ENCODE assay signal across 8 cellular contexts in the genomic region with DNA sequence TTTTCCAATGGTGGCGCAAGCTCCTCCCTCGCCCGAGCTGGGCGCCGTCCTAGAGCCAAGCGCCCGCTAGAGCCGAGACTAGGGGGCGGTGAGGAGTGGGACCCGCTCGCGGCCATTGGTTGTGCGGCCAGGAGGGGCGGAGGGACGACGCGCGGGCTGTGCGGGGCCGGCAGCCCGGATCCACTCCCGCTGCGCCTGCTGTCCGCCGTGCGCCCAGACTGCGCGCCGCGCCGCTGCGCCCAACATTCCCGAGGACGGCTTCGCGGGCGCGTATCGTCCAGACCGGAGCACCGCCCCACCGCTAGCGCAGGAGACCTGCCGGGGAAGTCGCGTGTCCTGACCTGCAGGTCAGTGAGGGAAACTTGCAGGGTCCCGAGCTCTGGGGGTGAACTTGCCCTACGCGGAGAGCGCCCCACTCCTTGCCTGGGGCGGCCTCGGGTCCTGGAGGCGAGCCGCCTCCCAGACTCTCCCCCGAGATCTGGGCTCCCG. TPM values are rescaled to one million over a fixed set of nuclear protein-coding genes. Genes with fewer than 3 reads are reported as not detected.
DNase-seq lines count a peak whose midpoint lies in the region; ATAC-seq and TF ChIP-seq lines count a peak whose summit lies in the region.
"Had no signal": no experiment of that assay in that cellular context is flagged by ENCODE, and none has a peak within 500 bp of the region (broad histone marks: within the 10 kb centered on the region; RNA-seq: fewer than 3 reads in every experiment).

Gene SERTM1, plus strand, starts transcription at position 183 of the 489 bp plus-strand sequence. CDS start 21,059 bp downstream, outside the sequence.

- H3K27ac ChIP-seq in subcutaneous abdominal adipose tissue (ENCODE audit: low read depth, low read length), result no peak within 1 kb of the TSS
- H3K27ac ChIP-seq: epithelial cell of prostate had no signal

- peaks cover 7% of the 10 kb centered on the region for H3K4me1 Mint-ChIP-seq in WTC11
- H3K4me1 Mint-ChIP-seq in activated CD4-positive, alpha-beta T cell treated with anti-CD3 and anti-CD28 coated beads for 36 hours, result peaks cover 4% of the 10 kb centered on the region

- H3K27me3 ChIP-seq in MG63, result peaks cover 30% of the 10 kb centered on the region
- peaks cover 7 to 24% (median 20%) of the 10 kb centered on the region in 5 donors for H3K27me3 ChIP-seq in subcutaneous abdominal adipose tissue (ENCODE audit: control insufficient read depth in 5 of 5, insufficient read depth in 4 of 5, low read length in 5 of 5)

- H3K9ac ChIP-seq in subcutaneous abdominal adipose tissue (ENCODE audit: low read length in 5 of 5), result no peak within 1 kb of the TSS

- H3K9me3 ChIP-seq in MG63 (no peaks in the 10 kb centered on the region), iPS-18c (ENCODE audit: control insufficient read depth, insufficient read depth, low read length) (no peaks in the 10 kb centered on the region), subcutaneous abdominal adipose tissue (ENCODE audit: control insufficient read depth in 5 of 5, low read length in 5 of 5) (no peaks in the 10 kb centered on the region)

- H3K36me3 ChIP-seq in MG63 (no peaks in the 10 kb centered on the region), subcutaneous abdominal adipose tissue (ENCODE audit: control insufficient read depth in 5 of 5, insufficient read depth in 5 of 5, low read length in 5 of 5) (no peaks in the 10 kb centered on the region)

- no peak within 1 kb of the TSS for H3K27ac Mint-ChIP-seq in WTC11
- H3K27ac Mint-ChIP-seq in activated CD4-positive, alpha-beta T cell treated with anti-CD3 and anti-CD28 coated beads for 36 hours, result no peak within 1 kb of the TSS

- CTCF ChIA-PET in WTC11 (lab: Charles Lee), result interaction anchor here (0.9 kb wide), 1 partner anchor 142 kb away, joined by 4 read pairs; no protein-coding TSS in a partner anchor
- CTCF ChIA-PET in activated CD4-positive, alpha-beta T cell treated with anti-CD3 and anti-CD28 coated beads for 36 hours (lab: Charles Lee), result interaction anchor here (0.7 kb wide), 1 partner anchor 103 kb away, joined by 3 read pairs; no protein-coding TSS in a partner anchor

- DNase-seq in MG63, result peak; percentile 42
- DNase-seq in WTC11 (ENCODE audit: low spot score), result peak; percentile 82
- no peak for DNase-seq in RPMI8226
- DNase-seq in activated CD4-positive, alpha-beta T cell treated with anti-CD3 and anti-CD28 coated beads for 36 hours, result no peak

- H3K27me3 Mint-ChIP-seq in WTC11 (ENCODE audit: low read depth), result peaks cover 67% of the 10 kb centered on the region
- peaks cover 40% of the 10 kb centered on the region for H3K27me3 Mint-ChIP-seq in activated CD4-positive, alpha-beta T cell treated with anti-CD3 and anti-CD28 coated beads for 36 hours

- intact Hi-C loops in activated CD4-positive, alpha-beta T cell treated with anti-CD3 and anti-CD28 coated beads for 36 hours (cut with DNase I, micrococcal nuclease), result no loop called here

- TF ChIP-seq CTCF in WTC11 (IDR thresholded peaks at IDR 0.05), result no peak

- peak; percentile 98 for ATAC-seq in WTC11
- no peak for ATAC-seq in HG02884 (IDR thresholded peaks at IDR 0.05; ENCODE audit: unreplicated experiment)
- no peak for ATAC-seq in activated CD4-positive, alpha-beta T cell treated with anti-CD3 and anti-CD28 coated beads for 36 hours

- H3K4me3 ChIP-seq in MG63 (peak within 1 kb of the TSS; percentile 21), iPS-18c (ENCODE audit: insufficient read depth, low read depth, low read length) (peak within 1 kb of the TSS; percentile 58), subcutaneous abdominal adipose tissue (ENCODE audit: low read depth in 1 of 5, low read length in 5 of 5) (peak within 1 kb of the TSS in 4 of 5 donors; percentile 24 to 48 (median 36))

- peaks cover 3% of the 10 kb centered on the region; the same call in 1 of the 2 replicates for H3K9me3 Mint-ChIP-seq in WTC11
- peaks cover 5% of the 10 kb centered on the region for H3K9me3 Mint-ChIP-seq in activated CD4-positive, alpha-beta T cell treated with anti-CD3 and anti-CD28 coated beads for 36 hours (ENCODE audit: low read depth)

- H3K4me1 ChIP-seq in subcutaneous abdominal adipose tissue (ENCODE audit: control insufficient read depth in 5 of 5, insufficient read depth in 5 of 5, low read length in 5 of 5), result peaks cover 0 to 9% (median 5%) of the 10 kb centered on the region in 5 donors

- POLR2A ChIA-PET in WTC11 (lab: Charles Lee), result interaction anchor here (1.0 kb wide), 1 partner anchor 11 kb away, joined by 3 read pairs; no protein-coding TSS in a partner anchor
- POLR2A ChIA-PET in activated CD4-positive, alpha-beta T cell treated with anti-CD3 and anti-CD28 coated beads for 36 hours (lab: Charles Lee), result no interaction called here

- H3K36me3 Mint-ChIP-seq in WTC11, result no peaks in the 10 kb centered on the region
- peaks cover 4% of the 10 kb centered on the region for H3K36me3 Mint-ChIP-seq in activated CD4-positive, alpha-beta T cell treated with anti-CD3 and anti-CD28 coated beads for 36 hours (ENCODE audit: low read depth)

- peak within 1 kb of the TSS; percentile 88 for H3K4me3 Mint-ChIP-seq in WTC11
- no peak within 1 kb of the TSS for H3K4me3 Mint-ChIP-seq in activated CD4-positive, alpha-beta T cell treated with anti-CD3 and anti-CD28 coated beads for 36 hours

TF ChIP-seq in WTC11, 78 proteins besides CTCF, POLR2A, EP300 and RAD21 (continues in another document):
- TF ChIP-seq USF1 (CRISPR knock-in tag; IDR thresholded peaks at IDR 0.05) (no peak), ETV6 (CRISPR knock-in tag; IDR thresholded peaks at IDR 0.05) (peak; percentile 50; the same call in 1 of the 2 replicates), NR3C1 (CRISPR knock-in tag; conservative IDR thresholded peaks at IDR 0.05; ENCODE audit: low read depth) (no peak), JUN (CRISPR knock-in tag; IDR thresholded peaks at IDR 0.05) (peak; percentile 49; the same call in 1 of the 2 replicates), TEAD1 (CRISPR knock-in tag; IDR thresholded peaks at IDR 0.05) (peak; percentile 83; the same call in 1 of the 2 replicates)
- TF ChIP-seq, protein P1, sequence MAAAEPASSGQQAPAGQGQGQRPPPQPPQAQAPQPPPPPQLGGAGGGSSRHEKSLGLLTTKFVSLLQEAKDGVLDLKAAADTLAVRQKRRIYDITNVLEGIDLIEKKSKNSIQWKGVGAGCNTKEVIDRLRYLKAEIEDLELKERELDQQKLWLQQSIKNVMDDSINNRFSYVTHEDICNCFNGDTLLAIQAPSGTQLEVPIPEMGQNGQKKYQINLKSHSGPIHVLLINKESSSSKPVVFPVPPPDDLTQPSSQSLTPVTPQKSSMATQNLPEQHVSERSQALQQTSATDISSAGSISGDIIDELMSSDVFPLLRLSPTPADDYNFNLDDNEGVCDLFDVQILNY (CRISPR knock-in tag; IDR thresholded peaks at IDR 0.05), result peak; percentile 81; the same call in 1 of the 2 replicates
- TF ChIP-seq, protein P2, sequence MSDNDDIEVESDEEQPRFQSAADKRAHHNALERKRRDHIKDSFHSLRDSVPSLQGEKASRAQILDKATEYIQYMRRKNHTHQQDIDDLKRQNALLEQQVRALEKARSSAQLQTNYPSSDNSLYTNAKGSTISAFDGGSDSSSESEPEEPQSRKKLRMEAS (CRISPR knock-in tag; IDR thresholded peaks at IDR 0.05), result peak; percentile 65; the same call in 1 of the 2 replicates
- TF ChIP-seq, protein P3, sequence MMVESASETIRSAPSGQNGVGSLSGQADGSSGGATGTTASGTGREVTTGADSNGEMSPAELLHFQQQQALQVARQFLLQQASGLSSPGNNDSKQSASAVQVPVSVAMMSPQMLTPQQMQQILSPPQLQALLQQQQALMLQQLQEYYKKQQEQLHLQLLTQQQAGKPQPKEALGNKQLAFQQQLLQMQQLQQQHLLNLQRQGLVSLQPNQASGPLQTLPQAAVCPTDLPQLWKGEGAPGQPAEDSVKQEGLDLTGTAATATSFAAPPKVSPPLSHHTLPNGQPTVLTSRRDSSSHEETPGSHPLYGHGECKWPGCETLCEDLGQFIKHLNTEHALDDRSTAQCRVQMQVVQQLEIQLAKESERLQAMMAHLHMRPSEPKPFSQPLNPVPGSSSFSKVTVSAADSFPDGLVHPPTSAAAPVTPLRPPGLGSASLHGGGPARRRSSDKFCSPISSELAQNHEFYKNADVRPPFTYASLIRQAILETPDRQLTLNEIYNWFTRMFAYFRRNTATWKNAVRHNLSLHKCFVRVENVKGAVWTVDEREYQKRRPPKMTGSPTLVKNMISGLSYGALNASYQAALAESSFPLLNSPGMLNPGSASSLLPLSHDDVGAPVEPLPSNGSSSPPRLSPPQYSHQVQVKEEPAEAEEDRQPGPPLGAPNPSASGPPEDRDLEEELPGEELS (CRISPR knock-in tag; IDR thresholded peaks at IDR 0.05), result peak; percentile 72; the same call in 1 of the 2 replicates
- TF ChIP-seq, protein P4, sequence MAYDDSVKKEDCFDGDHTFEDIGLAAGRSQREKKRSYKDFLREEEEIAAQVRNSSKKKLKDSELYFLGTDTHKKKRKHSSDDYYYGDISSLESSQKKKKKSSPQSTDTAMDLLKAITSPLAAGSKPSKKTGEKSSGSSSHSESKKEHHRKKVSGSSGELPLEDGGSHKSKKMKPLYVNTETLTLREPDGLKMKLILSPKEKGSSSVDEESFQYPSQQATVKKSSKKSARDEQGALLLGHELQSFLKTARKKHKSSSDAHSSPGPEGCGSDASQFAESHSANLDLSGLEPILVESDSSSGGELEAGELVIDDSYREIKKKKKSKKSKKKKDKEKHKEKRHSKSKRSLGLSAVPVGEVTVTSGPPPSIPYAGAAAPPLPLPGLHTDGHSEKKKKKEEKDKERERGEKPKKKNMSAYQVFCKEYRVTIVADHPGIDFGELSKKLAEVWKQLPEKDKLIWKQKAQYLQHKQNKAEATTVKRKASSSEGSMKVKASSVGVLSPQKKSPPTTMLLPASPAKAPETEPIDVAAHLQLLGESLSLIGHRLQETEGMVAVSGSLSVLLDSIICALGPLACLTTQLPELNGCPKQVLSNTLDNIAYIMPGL (CRISPR knock-in tag; IDR thresholded peaks at IDR 0.05), result peak; percentile 75; the same call in 1 of the 2 replicates

RNA-seq across cellular contexts. Expression of gene SERTM1, which starts in this region (rescaled TPM):
- total RNA-seq in MG63 (2014; rRNA removed; shearing (Covaris generic); ENCODE audit: low replicate concordance), result not detected in 2 replicates
- total RNA-seq in WTC11 (2021), result 0.94 to 1.3 TPM (median 1.2 TPM) in 3 replicates
- total RNA-seq in activated CD4-positive, alpha-beta T cell treated with anti-CD3 and anti-CD28 coated beads for 36 hours, result not detected

Comparison
In these comparisons a context has a peak if more than half of its experiments do, and no peak if none do; other contexts are left out.
1. Peak in DNase-seq and H3K4me3 ChIP-seq in MG63; RNA of the gene not detected or under 1 TPM.